In the genomic region with DNA sequence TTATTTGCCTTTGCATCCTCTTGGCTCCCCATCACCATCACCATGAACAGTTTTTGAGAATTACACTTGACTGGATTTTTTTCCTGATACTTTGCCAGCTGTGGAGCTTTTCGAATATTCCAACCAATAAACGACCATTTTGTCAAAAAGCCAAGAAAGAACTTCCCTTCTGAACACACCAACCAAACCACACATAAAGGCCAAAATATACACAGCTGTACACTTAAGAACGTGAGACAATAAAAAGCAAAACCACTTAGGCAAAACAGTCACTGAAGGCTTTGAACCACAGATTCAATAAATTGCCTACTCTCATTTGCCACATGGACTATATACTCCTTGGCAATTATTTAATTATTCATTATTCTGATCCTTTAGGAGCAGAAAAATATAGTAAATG, we compare ENCODE assay signal across 1 cellular context.
TF ChIP-seq lines count a peak whose summit lies in the region.

No MANE protein-coding gene starts in this region.

TF ChIP-seq in HCT116, 20 proteins besides CTCF, POLR2A, EP300 and RAD21 (continued from another document):
- TF ChIP-seq, protein P1, sequence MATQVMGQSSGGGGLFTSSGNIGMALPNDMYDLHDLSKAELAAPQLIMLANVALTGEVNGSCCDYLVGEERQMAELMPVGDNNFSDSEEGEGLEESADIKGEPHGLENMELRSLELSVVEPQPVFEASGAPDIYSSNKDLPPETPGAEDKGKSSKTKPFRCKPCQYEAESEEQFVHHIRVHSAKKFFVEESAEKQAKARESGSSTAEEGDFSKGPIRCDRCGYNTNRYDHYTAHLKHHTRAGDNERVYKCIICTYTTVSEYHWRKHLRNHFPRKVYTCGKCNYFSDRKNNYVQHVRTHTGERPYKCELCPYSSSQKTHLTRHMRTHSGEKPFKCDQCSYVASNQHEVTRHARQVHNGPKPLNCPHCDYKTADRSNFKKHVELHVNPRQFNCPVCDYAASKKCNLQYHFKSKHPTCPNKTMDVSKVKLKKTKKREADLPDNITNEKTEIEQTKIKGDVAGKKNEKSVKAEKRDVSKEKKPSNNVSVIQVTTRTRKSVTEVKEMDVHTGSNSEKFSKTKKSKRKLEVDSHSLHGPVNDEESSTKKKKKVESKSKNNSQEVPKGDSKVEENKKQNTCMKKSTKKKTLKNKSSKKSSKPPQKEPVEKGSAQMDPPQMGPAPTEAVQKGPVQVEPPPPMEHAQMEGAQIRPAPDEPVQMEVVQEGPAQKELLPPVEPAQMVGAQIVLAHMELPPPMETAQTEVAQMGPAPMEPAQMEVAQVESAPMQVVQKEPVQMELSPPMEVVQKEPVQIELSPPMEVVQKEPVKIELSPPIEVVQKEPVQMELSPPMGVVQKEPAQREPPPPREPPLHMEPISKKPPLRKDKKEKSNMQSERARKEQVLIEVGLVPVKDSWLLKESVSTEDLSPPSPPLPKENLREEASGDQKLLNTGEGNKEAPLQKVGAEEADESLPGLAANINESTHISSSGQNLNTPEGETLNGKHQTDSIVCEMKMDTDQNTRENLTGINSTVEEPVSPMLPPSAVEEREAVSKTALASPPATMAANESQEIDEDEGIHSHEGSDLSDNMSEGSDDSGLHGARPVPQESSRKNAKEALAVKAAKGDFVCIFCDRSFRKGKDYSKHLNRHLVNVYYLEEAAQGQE (IDR thresholded peaks at IDR 0.05; ENCODE audit: low read depth), result no peak
- TF ChIP-seq YY1 (IDR thresholded peaks at IDR 0.05; ENCODE audit: extremely low read depth, insufficient replicate concordance, low read depth, low read length) (no peak), SRF (IDR thresholded peaks at IDR 0.05; ENCODE audit: low read depth) (no peak), CEBPB (IDR thresholded peaks at IDR 0.05; ENCODE audit: low read depth) (no peak), ZFX (IDR thresholded peaks at IDR 0.05) (no peak), ELF1 (IDR thresholded peaks at IDR 0.05; ENCODE audit: borderline replicate concordance, low read depth) (no peak), SIN3A (IDR thresholded peaks at IDR 0.05; ENCODE audit: low read depth) (no peak), FOSL1 (IDR thresholded peaks at IDR 0.05; ENCODE audit: low read depth) (no peak), SP1 (IDR thresholded peaks at IDR 0.05; ENCODE audit: low read depth) (no peak), TCF7L2 (IDR thresholded peaks at IDR 0.05; ENCODE audit: borderline replicate concordance, extremely low read depth, insufficient read depth, insufficient read length) (no peak), ZBTB33 (IDR thresholded peaks at IDR 0.05; ENCODE audit: extremely low read depth, insufficient replicate concordance, low read length) (no peak), CBX3 (IDR thresholded peaks at IDR 0.05; ENCODE audit: low read depth) (no peak)
